Comparison of ENCODE assay signal across 19 cellular contexts in genomic region chr1:24984800-24985552, GRCh38. TPM values are rescaled to one million over a fixed set of nuclear protein-coding genes. Genes with fewer than 3 reads are reported as not detected.
DNase-seq lines count a peak whose midpoint lies in the region; ATAC-seq, FAIRE-seq and TF ChIP-seq lines count a peak whose summit lies in the region.
"Had no signal": no experiment of that assay in that cellular context is flagged by ENCODE, and none has a peak within 500 bp of the region (broad histone marks: within the 10 kb centered on the region; RNA-seq: fewer than 3 reads in every experiment).

No MANE protein-coding gene starts in this region.

- H3F3A ChIP-seq in SK-N-SH (replicated peaks; ENCODE audit: insufficient read depth), result no peaks in the 10 kb centered on the region

- peaks cover 3% of the 10 kb centered on the region for H3K9me3 Mint-ChIP-seq in activated CD8-positive, alpha-beta T cell treated with anti-CD3 and anti-CD28 coated beads for 36 hours
- H3K9me3 Mint-ChIP-seq in effector memory CD8-positive, alpha-beta T cell, result no peaks in the 10 kb centered on the region

- TF ChIP-seq POLR2A in right lobe of liver (IDR thresholded peaks at IDR 0.05), result no peak
- no peak for TF ChIP-seq POLR2A in HepG2 (IDR thresholded peaks at IDR 0.05; ENCODE audit: insufficient read depth in 1 of 2, low read depth in 2 of 2, low read length in 2 of 2)

- WGBS in right lobe of liver (ENCODE audit: insufficient coverage, low coverage, low lambda C conversion rate, missing lambda C conversion rate), result 49% methylated on average over 4 of the region's 5 CpGs
- 5% methylated on average over 4 of the region's 5 CpGs for WGBS in HepG2 (ENCODE audit: low lambda C conversion rate)
- WGBS in SK-N-SH (ENCODE audit: low lambda C conversion rate), result 30% methylated on average over 3 of the region's 5 CpGs

- TF ChIP-seq EP300 in HepG2 (IDR thresholded peaks at IDR 0.05; ENCODE audit: low read depth in 2 of 2, low read length in 2 of 2) (no peak), HepG2 (CRISPR knock-in tag; IDR thresholded peaks at IDR 0.05; ENCODE audit: borderline replicate concordance) (no peak), SK-N-SH (IDR thresholded peaks at IDR 0.05; ENCODE audit: borderline replicate concordance in 1 of 2, low read depth in 1 of 2, low read length in 1 of 2) (no peak)

- H3K36me3 ChIP-seq in right lobe of liver, result no peaks in the 10 kb centered on the region
- no peaks in the 10 kb centered on the region for H3K36me3 ChIP-seq in HepG2 (replicated peaks in 1 of 2; ENCODE audit: control insufficient read depth in 1 of 2, insufficient read depth in 2 of 2, low read length in 2 of 2)
- H3K36me3 ChIP-seq in SK-N-SH (replicated peaks in 1 of 2; ENCODE audit: control insufficient read depth in 1 of 2, insufficient read depth in 2 of 2, low read length in 1 of 2), result no peaks in the 10 kb centered on the region
- H3K36me3 ChIP-seq: lower lobe of right lung, upper lobe of left lung had no signal

- H3K27ac ChIP-seq in right lobe of liver, result no peak overlapping the region
- no peak overlapping the region for H3K27ac ChIP-seq in HepG2 (ENCODE audit: extremely low read length, insufficient read depth, low read length)
- no peak overlapping the region for H3K27ac ChIP-seq in SK-N-SH (ENCODE audit: low read depth in 2 of 2, low read length in 1 of 2)
- H3K27ac ChIP-seq: lower lobe of right lung, SK-N-MC, upper lobe of left lung had no signal

- H3K79me2 ChIP-seq in HepG2 (ENCODE audit: insufficient read depth, low read length), result no peaks in the 10 kb centered on the region
- H3K79me2 ChIP-seq in SK-N-SH (ENCODE audit: insufficient read depth), result no peaks in the 10 kb centered on the region

- no TSS peak for BruUV-seq in HepG2 (replicated peaks; lab: Mats Ljungman, UMichigan)

- no peak for TF ChIP-seq RAD21 in HepG2 (CRISPR knock-in tag; IDR thresholded peaks at IDR 0.05)
- no peak for TF ChIP-seq RAD21 in SK-N-SH (IDR thresholded peaks at IDR 0.05; ENCODE audit: low read length)

- H4K20me1 ChIP-seq in HepG2 (ENCODE audit: insufficient read depth, low read length) (no peaks in the 10 kb centered on the region), SK-N-SH (ENCODE audit: insufficient read depth) (no peaks in the 10 kb centered on the region)

- peak in 2 of 3 donors; percentile 8 to 43 for DNase-seq in right lobe of liver
- DNase-seq in HepG2 (ENCODE audit: low spot score), result no peak
- DNase-seq in activated CD8-positive, alpha-beta T cell treated with anti-CD3 and anti-CD28 coated beads for 36 hours, result peak; percentile 62
- peak; percentile 70 to 71 (median 71) for DNase-seq in effector memory CD8-positive, alpha-beta T cell
- no peak for DNase-seq in hepatic stellate cell (ENCODE audit: low spot score)
- DNase-seq in amniotic stem cell (lab: John Stamatoyannopoulos, UW), result no peak
- DNase-seq in SK-N-SH, result no peak
- DNase-seq: lower lobe of right lung; MM.1S; NCI-H2029; NCI-H526; stimulated activated CD4-positive, alpha-beta T cell treated with anti-CD3 and anti-CD28 coated beads, Interleukin-2, amount 100 ng/mL, for 48 hours; stimulated activated CD8-positive, alpha-beta memory T cell treated with anti-CD3 and anti-CD28 coated beads, Interleukin-4, amount 100 ng/mL, for 48 hours; upper lobe of left lung had no signal

- POLR2A ChIA-PET in HepG2 (lab: Yijun Ruan, JAX) (no interaction called here), SK-N-SH (lab: Yijun Ruan, JAX) (no interaction called here)
- POLR2A ChIA-PET in activated CD8-positive, alpha-beta T cell treated with anti-CD3 and anti-CD28 coated beads for 36 hours (lab: Charles Lee), result interaction anchor here (0.7 to 13.9 kb wide), 10 partner anchors 10 to 59 kb away, joined by 3 to 157 read pairs (median 4); no protein-coding TSS in a partner anchor

- CTCF ChIA-PET in HepG2 (lab: Yijun Ruan, JAX; ENCODE audit: low intra/inter-chr PET ratio, low total read pairs), result no interaction called here
- CTCF ChIA-PET in activated CD8-positive, alpha-beta T cell treated with anti-CD3 and anti-CD28 coated beads for 36 hours (lab: Charles Lee), result interaction anchor here (0.9 to 6.3 kb wide), 6 partner anchors 11 to 52 kb away, joined by 3 to 40 read pairs (median 3); no protein-coding TSS in a partner anchor
- CTCF ChIA-PET in SK-N-SH (lab: Yijun Ruan, JAX), result no interaction called here

- peak overlapping the region; percentile 68 for H3K27ac Mint-ChIP-seq in activated CD8-positive, alpha-beta T cell treated with anti-CD3 and anti-CD28 coated beads for 36 hours
- H3K27ac Mint-ChIP-seq in effector memory CD8-positive, alpha-beta T cell, result peak overlapping the region; percentile 35 to 54

- H3K27me3 ChIP-seq in right lobe of liver (no peaks in the 10 kb centered on the region), HepG2 (ENCODE audit: control insufficient read depth in 1 of 2, insufficient read depth in 2 of 2, low read length in 2 of 2) (peaks cover 1 to 48% of the 10 kb centered on the region in 2 experiments; a peak in 3 of 5 replicates), SK-N-SH (ENCODE audit: insufficient read depth) (peaks cover 19% of the 10 kb centered on the region)
- H3K27me3 ChIP-seq: upper lobe of left lung had no signal

- H3K9me3 ChIP-seq in right lobe of liver, result no peaks in the 10 kb centered on the region
- H3K9me3 ChIP-seq in HepG2 (ENCODE audit: low read length), result no peaks in the 10 kb centered on the region
- no peaks in the 10 kb centered on the region for H3K9me3 ChIP-seq in SK-N-SH
- H3K9me3 ChIP-seq: lower lobe of right lung, upper lobe of left lung had no signal

- H3K4me3 ChIP-seq in right lobe of liver (no peak overlapping the region), HepG2 (replicated peaks in 1 of 3; ENCODE audit: insufficient read depth in 1 of 3, low read depth in 2 of 3, low read length in 3 of 3) (no peak overlapping the region), SK-N-SH (ENCODE audit: low read depth in 2 of 2, low read length in 1 of 2) (no peak overlapping the region)
- H3K4me3 ChIP-seq: lower lobe of right lung, SK-N-MC, upper lobe of left lung had no signal

- H3K4me2 ChIP-seq in HepG2 (ENCODE audit: low read depth, low read length), result no peak overlapping the region
- no peak overlapping the region for H3K4me2 ChIP-seq in SK-N-SH

- ATAC-seq in right lobe of liver (no peak), HepG2 (no peak), HG03108 (IDR thresholded peaks at IDR 0.05; ENCODE audit: unreplicated experiment) (no peak)
- ATAC-seq in activated CD8-positive, alpha-beta T cell treated with anti-CD3 and anti-CD28 coated beads for 36 hours, result peak; percentile 21
- ATAC-seq in effector memory CD8-positive, alpha-beta T cell (replicated peaks), result peak; percentile 95
- ATAC-seq: right cardiac atrium had no signal

- H3K9me2 ChIP-seq in SK-N-SH, result no peaks in the 10 kb centered on the region

- intact Hi-C loops in right lobe of liver (cut with DNase I) (no loop called here), HepG2 (cut with micrococcal nuclease; ENCODE audit: unreplicated experiment) (no loop called here)
- intact Hi-C loops in activated CD8-positive, alpha-beta T cell treated with anti-CD3 and anti-CD28 coated beads for 36 hours (cut with micrococcal nuclease), result no loop called here

- no peak overlapping the region for H2AFZ ChIP-seq in HepG2 (ENCODE audit: low read length)
- H2AFZ ChIP-seq in SK-N-SH (ENCODE audit: low read depth), result no peak overlapping the region

- no peaks in the 10 kb centered on the region for H3K4me1 ChIP-seq in right lobe of liver
- H3K4me1 ChIP-seq in HepG2 (ENCODE audit: insufficient read depth, low read length), result no peaks in the 10 kb centered on the region
- H3K4me1 ChIP-seq in SK-N-SH (ENCODE audit: control insufficient read depth in 1 of 2, insufficient read depth in 2 of 2, low read depth in 1 of 2, low read length in 1 of 2), result no peaks in the 10 kb centered on the region; a peak in 1 of 4 replicates
- H3K4me1 ChIP-seq: lower lobe of right lung, upper lobe of left lung had no signal

- H3K4me1 Mint-ChIP-seq in activated CD8-positive, alpha-beta T cell treated with anti-CD3 and anti-CD28 coated beads for 36 hours (ENCODE audit: low read depth), result peaks cover 93% of the 10 kb centered on the region
- H3K4me1 Mint-ChIP-seq in effector memory CD8-positive, alpha-beta T cell (ENCODE audit: low read depth in 2 of 2), result peaks cover 72% of the 10 kb centered on the region in 2 donors

- H3K9ac ChIP-seq in HepG2 (ENCODE audit: insufficient read depth, low read depth, low read length), result no peak overlapping the region
- H3K9ac ChIP-seq in SK-N-SH, result no peak overlapping the region

- no peak for TF ChIP-seq CTCF in right lobe of liver (IDR thresholded peaks at IDR 0.05)
- TF ChIP-seq CTCF in HepG2 (CRISPR knock-in tag; IDR thresholded peaks at IDR 0.05), result no peak
- TF ChIP-seq CTCF in activated CD8-positive, alpha-beta T cell treated with anti-CD3 and anti-CD28 coated beads for 36 hours (IDR thresholded peaks at IDR 0.05), result no peak
- no peak for TF ChIP-seq CTCF in SK-N-SH (IDR thresholded peaks at IDR 0.05)

- H3K36me3 Mint-ChIP-seq in activated CD8-positive, alpha-beta T cell treated with anti-CD3 and anti-CD28 coated beads for 36 hours (ENCODE audit: low read depth), result peaks cover 33% of the 10 kb centered on the region
- peaks cover 3% of the 10 kb centered on the region for H3K36me3 Mint-ChIP-seq in effector memory CD8-positive, alpha-beta T cell (ENCODE audit: insufficient read depth)

- H3K4me3 Mint-ChIP-seq in activated CD8-positive, alpha-beta T cell treated with anti-CD3 and anti-CD28 coated beads for 36 hours, result no peak overlapping the region
- peak overlapping the region; percentile 30 to 61 for H3K4me3 Mint-ChIP-seq in effector memory CD8-positive, alpha-beta T cell

- no peaks in the 10 kb centered on the region for H3K27me3 Mint-ChIP-seq in activated CD8-positive, alpha-beta T cell treated with anti-CD3 and anti-CD28 coated beads for 36 hours
- H3K27me3 Mint-ChIP-seq in effector memory CD8-positive, alpha-beta T cell, result peaks cover 0 to 14% of the 10 kb centered on the region in 2 donors

- in situ Hi-C loops in HepG2 (cut with HindIII; ENCODE audit: extremely low pct_ligation_motif_present, low pct_unique_long_range_greater_than_20kb), result no loop called here

- no peak for FAIRE-seq in HepG2 (lab: Jason Lieb, UNC)
- FAIRE-seq: endometrium had no signal

RNA-seq across cellular contexts. Expression of gene RUNX3, which starts 54.9 kb away (rescaled TPM):
- total RNA-seq in right lobe of liver (1 to 10 TPM in 3 of 6 experiments, under 1 TPM in 3; 0.46 to 3.1 (median 0.84) TPM), HepG2 (2016; rRNA removed; fragmentation: Illumina TruSeq; extraction: Trizol) (0.04 TPM in 1 of 2 replicates, not detected in the other)
- total RNA-seq in HepG2 (2016; cell fraction: cytosol; rRNA removed; fragmentation: Illumina TruSeq; extraction: Trizol; ENCODE audit: low read depth), result not detected in 2 replicates
- 0.04 and 0.06 TPM in 2 replicates for total RNA-seq in HepG2 (2016; cell fraction: insoluble cytoplasmic fraction; rRNA removed; fragmentation: Illumina TruSeq; extraction: Trizol)
- total RNA-seq in HepG2 (2016; cell fraction: membrane; rRNA removed; fragmentation: Illumina TruSeq; extraction: Trizol), result 0.07 TPM in 1 of 2 replicates, not detected in the other
- total RNA-seq in HepG2 (2016; cell fraction: nucleus; rRNA removed; fragmentation: Illumina TruSeq; extraction: Trizol), result not detected in 2 replicates
- polyA plus RNA-seq in HepG2 (2011; rRNA removed) (0.17 and 0.22 TPM in 2 replicates), SK-N-SH (2012; rRNA removed) (not detected in 2 replicates)
- polyA plus RNA-seq in HepG2 (2011; cell fraction: cytosol; rRNA removed), result 0.12 and 0.21 TPM in 2 replicates
- polyA plus RNA-seq in HepG2 (2011; cell fraction: nucleus; rRNA removed), result 0.26 and 0.35 TPM in 2 replicates
- 0.67 and 0.68 TPM in 2 replicates for polyA plus RNA-seq in HepG2 (2012)
- polyA plus RNA-seq in HepG2 (2016; cell fraction: cytosol; fragmentation: Illumina TruSeq; extraction: Trizol; ENCODE audit: low read depth), result 0.07 TPM in 1 of 2 replicates, not detected in the other
- polyA plus RNA-seq in HepG2 (2016; cell fraction: insoluble cytoplasmic fraction; fragmentation: Illumina TruSeq; extraction: Trizol; ENCODE audit: low read depth), result 0.05 and 0.15 TPM in 2 replicates
- polyA plus RNA-seq in HepG2 (2016; cell fraction: membrane; fragmentation: Illumina TruSeq; extraction: Trizol; ENCODE audit: low read depth), result 0.09 and 0.14 TPM in 2 replicates
- polyA plus RNA-seq in HepG2 (2016; cell fraction: nucleus; fragmentation: Illumina TruSeq; extraction: Trizol; ENCODE audit: insufficient read depth, low read depth), result 0.19 TPM in 1 of 2 replicates, not detected in the other
- polyA minus RNA-seq in HepG2 (2011; rRNA and poly(A)+ RNA removed; ENCODE audit: low replicate concordance), result 0.74 TPM in 1 of 2 replicates, not detected in the other
- 0.18 and 0.89 TPM in 2 replicates for polyA minus RNA-seq in HepG2 (2011; cell fraction: cytosol; rRNA and poly(A)+ RNA removed)
- 0.12 TPM in 1 of 2 replicates, not detected in the other for polyA minus RNA-seq in HepG2 (2011; cell fraction: nucleus; rRNA and poly(A)+ RNA removed)
- 100 to 1,000 TPM; 180 to 183 TPM for total RNA-seq in activated CD8-positive, alpha-beta T cell treated with anti-CD3 and anti-CD28 coated beads for 36 hours
- not detected in 2 replicates for polyA plus RNA-seq in SK-N-SH (2012; cell fraction: cytosol; rRNA removed)
- not detected in 2 replicates for polyA plus RNA-seq in SK-N-SH (2012; cell fraction: nucleus; rRNA removed)
- total RNA-seq: fibroblast of villous mesenchyme had no signal

Comparison
In these comparisons a context has a peak if more than half of its experiments do, and no peak if none do; other contexts are left out.
1. DNase-seq: peak in right lobe of liver (2 of 3), activated CD8-positive, alpha-beta T cell treated with anti-CD3 and anti-CD28 coated beads for 36 hours (single experiment) and effector memory CD8-positive, alpha-beta T cell (3 of 3); none in HepG2 (single experiment), hepatic stellate cell (single experiment), amniotic stem cell (single experiment) and SK-N-SH (single experiment).
2. ATAC-seq: peak in activated CD8-positive, alpha-beta T cell treated with anti-CD3 and anti-CD28 coated beads for 36 hours (single experiment) and effector memory CD8-positive, alpha-beta T cell (single experiment); none in right lobe of liver (0 of 4), HepG2 (single experiment) and HG03108 (single experiment).
3. RNA of gene RUNX3, which starts 54.9 kb away (total RNA-seq): 180 to 183 TPM in activated CD8-positive, alpha-beta T cell treated with anti-CD3 and anti-CD28 coated beads for 36 hours; 0.46 to 3.1 TPM in right lobe of liver and 0.04 to 0.07 TPM in HepG2; every median in the first group is over 10 times any median in the second.